1 cellular context compared by ENCODE assay signal in the genomic region with DNA sequence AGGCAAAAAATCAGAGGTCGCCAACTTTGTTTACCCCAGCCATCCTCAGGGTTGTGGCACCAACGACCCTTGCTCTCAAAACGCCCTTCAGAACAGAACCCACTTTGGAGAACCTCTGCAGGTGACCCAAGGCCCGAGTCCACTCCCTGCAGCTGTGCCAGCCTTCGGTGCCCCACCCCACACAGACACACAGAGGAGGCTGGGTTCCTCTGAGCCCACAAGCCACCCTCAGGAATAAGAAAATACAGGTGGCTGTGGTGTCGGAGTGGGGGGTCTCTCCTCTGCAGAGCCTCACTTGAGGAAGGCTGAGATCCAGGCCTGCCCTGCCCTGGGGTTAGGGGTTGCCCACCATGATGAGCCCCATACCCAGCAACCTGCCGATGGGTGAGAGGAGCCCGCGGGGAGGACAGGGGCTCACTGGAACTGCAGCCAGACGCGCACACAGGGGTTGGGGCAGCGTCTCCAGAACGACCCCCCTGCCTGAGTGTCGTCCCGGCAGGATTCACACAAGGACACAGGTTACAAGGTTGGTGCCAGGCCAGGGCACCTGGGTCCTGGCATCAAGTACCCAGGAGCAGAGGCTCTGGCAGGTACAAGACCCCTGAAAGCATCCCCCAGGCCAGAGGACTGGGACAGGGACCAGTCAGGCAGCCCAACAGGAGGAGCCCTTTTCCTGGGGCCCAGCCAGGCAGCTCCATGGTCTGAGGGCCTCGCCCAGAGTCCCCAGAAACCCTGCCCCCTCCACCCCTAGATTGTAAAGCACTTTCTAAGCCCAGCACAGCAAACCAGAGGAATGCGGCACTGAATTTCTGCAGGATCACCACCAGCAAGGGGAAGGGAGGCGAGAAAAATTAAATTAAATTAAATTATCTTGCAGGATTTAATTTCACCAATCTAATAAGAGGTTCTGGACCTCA.
TF ChIP-seq lines count a peak whose summit lies in the region.

No MANE protein-coding gene starts in this region.

TF ChIP-seq in HepG2, 621 proteins besides CTCF, POLR2A, EP300 and RAD21:
- TF ChIP-seq ZNF776 (CRISPR knock-in tag; IDR thresholded peaks at IDR 0.05): no peak
- no peak for TF ChIP-seq RBAK (CRISPR knock-in tag; IDR thresholded peaks at IDR 0.05)
- TF ChIP-seq HCFC1 (IDR thresholded peaks at IDR 0.05; ENCODE audit: low read depth, low read length): no peak
- no peak for TF ChIP-seq ZNF557 (CRISPR knock-in tag; IDR thresholded peaks at IDR 0.05)
- TF ChIP-seq ZNF75D (CRISPR knock-in tag; IDR thresholded peaks at IDR 0.05; ENCODE audit: borderline replicate concordance): no peak
- TF ChIP-seq ZNF773 (CRISPR knock-in tag; IDR thresholded peaks at IDR 0.05; ENCODE audit: borderline replicate concordance): no peak
- TF ChIP-seq HNRNPL (IDR thresholded peaks at IDR 0.05; ENCODE audit: low read depth, low read length): 0 out of 2 replicates have a peak, but pooled peaks have one; percentile 34
